8 cellular contexts compared by ENCODE assay signal in the genomic region with DNA sequence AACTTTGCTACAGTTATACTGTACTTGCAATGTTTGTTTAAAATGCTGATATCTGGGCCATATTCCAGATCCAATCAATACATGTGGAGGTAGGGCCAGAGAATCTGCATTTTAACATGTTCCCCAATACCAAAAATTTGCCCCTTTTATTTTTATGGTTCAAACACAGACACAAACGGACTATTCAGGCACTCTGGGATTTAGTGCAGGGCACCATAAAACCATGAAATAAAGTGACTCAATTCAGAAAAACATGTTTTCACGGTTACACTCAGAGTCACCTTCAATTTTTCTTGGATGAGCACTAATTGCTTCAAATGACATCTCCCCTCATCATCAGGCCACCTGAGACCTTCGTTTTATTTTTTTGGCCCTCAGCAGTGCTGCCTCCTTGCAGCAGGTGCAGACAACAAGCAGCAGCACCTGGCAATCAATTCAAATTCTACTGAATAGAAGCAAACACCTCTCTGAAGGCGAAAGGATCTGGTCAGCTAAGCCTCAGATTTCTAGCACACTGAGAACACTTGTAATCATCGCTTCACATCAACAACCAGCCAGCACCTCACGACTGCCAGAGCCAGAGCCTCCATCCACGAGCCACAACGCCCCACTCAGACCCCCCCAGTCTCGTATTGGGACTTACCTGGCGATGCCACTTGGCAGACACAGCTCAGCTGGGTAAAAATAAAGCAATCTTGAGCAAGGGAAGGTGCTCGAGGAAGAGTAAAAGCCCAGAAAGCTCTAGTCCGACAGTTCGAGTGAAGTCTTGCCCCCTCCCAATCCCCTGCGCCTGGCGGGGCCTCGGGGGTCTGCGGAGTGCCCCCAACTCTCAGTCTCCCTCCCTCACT. TPM values are rescaled to one million over a fixed set of nuclear protein-coding genes. Genes with fewer than 3 reads are reported as not detected.
DNase-seq lines count a peak whose midpoint lies in the region; ATAC-seq, FAIRE-seq and TF ChIP-seq lines count a peak whose summit lies in the region.

No MANE protein-coding gene starts in this region.

- TF ChIP-seq CTCF in esophagus muscularis mucosa (IDR thresholded peaks at IDR 0.05) (no peak), osteoblast (IDR thresholded peaks at IDR 0.05; ENCODE audit: extremely low read depth, low read depth, low read length) (no peak), omental fat pad (IDR thresholded peaks at IDR 0.05) (no peak)

- peaks cover 9 to 19% (median 16%) of the 10 kb centered on the region in 4 donors for H3K4me1 ChIP-seq in esophagus muscularis mucosa
- H3K4me1 ChIP-seq in osteoblast (ENCODE audit: insufficient read depth, low read length) = peaks cover 9% of the 10 kb centered on the region

- no peaks in the 10 kb centered on the region for H4K20me1 ChIP-seq in osteoblast (ENCODE audit: insufficient read depth, low read length)

- TF ChIP-seq POLR2A in GM12891 (IDR thresholded peaks at IDR 0.05; ENCODE audit: low read depth, low read length) (no peak), esophagus muscularis mucosa (IDR thresholded peaks at IDR 0.05; ENCODE audit: low read depth) (no peak)

- H3K27ac ChIP-seq in esophagus muscularis mucosa (replicated peaks in 1 of 4) (peak overlapping the region; percentile 86 to 90 (median 88)), osteoblast (ENCODE audit: low read depth, low read length) (no peak overlapping the region)

- intact Hi-C loops in esophagus muscularis mucosa (cut with DNase I) = no loop called here

- no peak for TF ChIP-seq EP300 in esophagus muscularis mucosa (IDR thresholded peaks at IDR 0.05)

- DNase-seq in GM12891 (ENCODE audit: insufficient read length, low spot score) = no peak
- DNase-seq in NCI-H2081 (lab: John Stamatoyannopoulos, UW) = peak; percentile 52 to 82
- DNase-seq in activated CD8-positive, alpha-beta memory T cell treated with anti-CD3 and anti-CD28 coated beads, Interleukin-2, amount 50 U/mL, for 4 hours = peak; percentile 34
- no peak for DNase-seq in esophagus muscularis mucosa (ENCODE audit: extremely low spot score)
- no peak for DNase-seq in osteoblast (ENCODE audit: insufficient read length, low spot score, missing footprints)
- DNase-seq in omental fat pad (ENCODE audit: low spot score) = no peak
- no peak for DNase-seq in retina
- no peak for DNase-seq in SIG-M5 treated with dmso at 0.1 percent for 504 hours (lab: John Stamatoyannopoulos, UW; ENCODE audit: unreplicated experiment)

- peak overlapping the region; percentile 88 for H3K4me2 ChIP-seq in osteoblast (ENCODE audit: insufficient read depth, low read length)

- H3K79me2 ChIP-seq in osteoblast (ENCODE audit: insufficient read depth, low read length) = no peaks in the 10 kb centered on the region

- H2AFZ ChIP-seq in osteoblast (ENCODE audit: low read length) = peak overlapping the region; percentile 92

- H3K4me3 ChIP-seq in esophagus muscularis mucosa (peak overlapping the region; percentile 79 to 98 (median 82)), osteoblast (ENCODE audit: insufficient read depth, low read length) (peak overlapping the region; percentile 88)

- peak; percentile 83 for FAIRE-seq in GM12891 (lab: Jason Lieb, UNC)

- 14% methylated on average over 16 of the region's 17 CpGs for WGBS in esophagus muscularis mucosa

- H3K36me3 ChIP-seq in esophagus muscularis mucosa (no peaks in the 10 kb centered on the region), osteoblast (ENCODE audit: insufficient read depth, low read length) (no peaks in the 10 kb centered on the region)

- no peak for ATAC-seq in omental fat pad (ENCODE audit: low FRiP score)

- H3K27me3 ChIP-seq in esophagus muscularis mucosa (no peaks in the 10 kb centered on the region), osteoblast (ENCODE audit: insufficient read depth, low read length) (peaks cover 20% of the 10 kb centered on the region)

- no peaks in the 10 kb centered on the region for H3K9me3 ChIP-seq in esophagus muscularis mucosa
- no peaks in the 10 kb centered on the region for H3K9me3 ChIP-seq in osteoblast (ENCODE audit: low read depth, low read length)

TF ChIP-seq in GM12891, 5 proteins besides CTCF, POLR2A, EP300 and RAD21:
- TF ChIP-seq PAX5 (IDR thresholded peaks at IDR 0.05; ENCODE audit: insufficient read depth, low read length, severe bottlenecking) (no peak), POLR2AphosphoS5 (IDR thresholded peaks at IDR 0.05; ENCODE audit: low read depth, low read length) (0 out of 2 replicates have a peak, but pooled peaks have one; percentile 8), POU2F2 (IDR thresholded peaks at IDR 0.05; ENCODE audit: low read depth, low read length) (no peak)

RNA-seq across cellular contexts. Expression of a gene that starts 1.1 kb away (rescaled TPM):
- polyA plus RNA-seq in GM12891 (2012; ENCODE audit: low read depth, missing spikeins) = 8.9 TPM
- total RNA-seq in esophagus muscularis mucosa = 10 to 100 TPM in 1 of 4 donors, 1 to 10 TPM in 3; 7.0 to 11.2 (median 8.1) TPM
- 2.9 and 4.7 TPM in 2 replicates for total RNA-seq in osteoblast
- total RNA-seq in omental fat pad = 10 to 100 TPM in 2 of 4 donors, 1 to 10 TPM in 2; 7.7 to 14.8 (median 10.9) TPM

Comparison
In these comparisons a context has a peak if more than half of its experiments do, and no peak if none do; other contexts are left out.
1. DNase-seq: peak in NCI-H2081 (2 of 2) and activated CD8-positive, alpha-beta memory T cell treated with anti-CD3 and anti-CD28 coated beads, Interleukin-2, amount 50 U/mL, for 4 hours (single experiment); none in GM12891 (single experiment), esophagus muscularis mucosa (single experiment), osteoblast (single experiment), omental fat pad (single experiment), retina (single experiment) and SIG-M5 treated with dmso at 0.1 percent for 504 hours (single experiment).